In the genomic region with DNA sequence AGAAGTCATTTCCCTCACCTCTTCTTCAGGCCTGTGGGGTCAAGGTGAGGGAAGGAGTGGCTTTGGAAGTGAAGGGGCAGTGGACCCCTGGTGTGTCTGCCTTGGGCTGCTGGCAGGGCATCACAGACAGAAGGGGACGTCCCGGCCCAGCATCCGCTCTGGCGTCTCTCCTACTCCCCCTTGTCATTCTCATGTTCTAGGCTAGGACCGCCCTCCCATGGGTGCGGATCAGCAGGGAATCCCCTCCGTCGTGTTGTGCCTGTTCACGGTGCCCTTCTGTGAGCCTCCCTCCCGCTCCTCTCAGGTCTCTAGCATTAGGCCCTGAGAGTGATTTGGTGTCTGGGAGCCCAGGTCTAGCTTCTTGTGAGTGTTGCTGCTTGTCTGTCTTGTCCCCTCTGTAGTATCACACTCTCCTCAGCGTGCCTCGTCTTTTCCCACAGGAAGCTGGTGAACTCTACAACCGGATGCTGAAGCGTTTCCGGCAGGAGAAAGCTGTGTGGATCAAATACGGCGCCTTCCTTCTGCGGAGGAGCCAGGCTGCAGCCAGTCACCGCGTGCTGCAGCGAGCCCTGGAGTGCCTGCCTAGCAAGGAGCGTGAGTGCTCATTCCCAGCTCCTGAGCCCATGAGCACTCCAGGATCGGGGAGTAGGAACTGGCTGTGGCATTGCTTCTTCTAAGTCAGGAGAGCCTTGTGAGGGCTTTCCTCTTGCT, we compare ENCODE assay signal across 17 cellular contexts. TPM values are rescaled to one million over a fixed set of nuclear protein-coding genes. Genes with fewer than 3 reads are reported as not detected.
DNase-seq lines count a peak whose midpoint lies in the region; ATAC-seq lines count a peak whose summit lies in the region.
"Had no signal": no experiment of that assay in that cellular context is flagged by ENCODE, and none has a peak within 500 bp of the region (broad histone marks: within the 10 kb centered on the region; RNA-seq: fewer than 3 reads in every experiment).

No MANE protein-coding gene starts in this region.

- H3K36me3 ChIP-seq in CD8-positive, alpha-beta memory T cell (ENCODE audit: insufficient read depth, low read length) = peaks cover 33% of the 10 kb centered on the region

- peaks cover under 1% of the 10 kb centered on the region for H3K4me1 ChIP-seq in CD8-positive, alpha-beta memory T cell (ENCODE audit: insufficient read depth, low read length)

- no peaks in the 10 kb centered on the region for H3K27me3 Mint-ChIP-seq in CD8-positive, alpha-beta memory T cell
- H3K27me3 Mint-ChIP-seq in effector memory CD8-positive, alpha-beta T cell = no peaks in the 10 kb centered on the region

- POLR2A ChIA-PET in CD8-positive, alpha-beta memory T cell (lab: Charles Lee) = interaction anchor here (0.6 to 0.7 kb wide), 2 partner anchors 9 to 16 kb away, joined by 3 read pairs; partner anchors contain the start of gene CALHM2

- H3K27ac ChIP-seq in CD8-positive, alpha-beta memory T cell (ENCODE audit: low read depth, low read length) = no peak overlapping the region
- H3K27ac ChIP-seq: PC-9 had no signal

- H3K9me3 Mint-ChIP-seq in CD8-positive, alpha-beta memory T cell = no peaks in the 10 kb centered on the region
- H3K9me3 Mint-ChIP-seq in effector memory CD8-positive, alpha-beta T cell = no peaks in the 10 kb centered on the region
- H3K9me3 Mint-ChIP-seq: H9 had no signal

- H3K27ac Mint-ChIP-seq in CD8-positive, alpha-beta memory T cell = peak overlapping the region in 6 of 8 donors; percentile 43 to 90 (median 63)
- H3K27ac Mint-ChIP-seq in effector memory CD8-positive, alpha-beta T cell = peak overlapping the region; percentile 81 to 82

- H3K4me3 Mint-ChIP-seq in CD8-positive, alpha-beta memory T cell = no peak overlapping the region
- no peak overlapping the region for H3K4me3 Mint-ChIP-seq in effector memory CD8-positive, alpha-beta T cell
- H3K4me3 Mint-ChIP-seq: H9 had no signal

- H3K36me3 Mint-ChIP-seq in CD8-positive, alpha-beta memory T cell = peaks cover 2 to 88% (median 10%) of the 10 kb centered on the region in 3 donors
- peaks cover 56% of the 10 kb centered on the region for H3K36me3 Mint-ChIP-seq in effector memory CD8-positive, alpha-beta T cell (ENCODE audit: insufficient read depth)

- no peaks in the 10 kb centered on the region for H3K9me3 ChIP-seq in CD8-positive, alpha-beta memory T cell (ENCODE audit: low read length)

- peak in 1 of 5 donors; percentile 11 for DNase-seq in CD8-positive, alpha-beta memory T cell
- DNase-seq in effector memory CD8-positive, alpha-beta T cell = no peak
- DNase-seq in putamen (ENCODE audit: low spot score) = no peak
- no peak for DNase-seq in hepatic stellate cell (ENCODE audit: low spot score)
- DNase-seq: AML-193, amygdala, H9, kidney glomerular epithelial cell, NCI-H1048, NCI-H345, PC-9, T1000, trophoblast cell had no signal

- peaks cover 12 to 35% (median 20%) of the 10 kb centered on the region in 3 donors for H3K4me1 Mint-ChIP-seq in CD8-positive, alpha-beta memory T cell
- peaks cover 20 to 22% of the 10 kb centered on the region in 2 donors for H3K4me1 Mint-ChIP-seq in effector memory CD8-positive, alpha-beta T cell (ENCODE audit: low read depth in 2 of 2)

- CTCF ChIA-PET in CD8-positive, alpha-beta memory T cell (lab: Charles Lee) = interaction anchor here (1.6 kb wide), 1 partner anchor 42 kb away, joined by 5 read pairs; no protein-coding TSS in a partner anchor

- H3K4me3 ChIP-seq in CD8-positive, alpha-beta memory T cell (ENCODE audit: low read length) = no peak overlapping the region
- H3K4me3 ChIP-seq: PC-9, skin epidermis had no signal

- no peak for ATAC-seq in effector memory CD8-positive, alpha-beta T cell (replicated peaks)

- H3K27me3 ChIP-seq in CD8-positive, alpha-beta memory T cell (ENCODE audit: insufficient read depth, low read length, poor library complexity, severe bottlenecking) = no peaks in the 10 kb centered on the region

RNA-seq across cellular contexts. Expression of gene CALHM2, which starts 8.5 kb away (rescaled TPM):
- 10 to 100 TPM; 20.4 to 22.2 TPM for total RNA-seq in CD8-positive, alpha-beta memory T cell
- 92.7 TPM for polyA plus RNA-seq in CD8-positive, alpha-beta memory T cell
- total RNA-seq: H9 had no signal

RNA-seq across cellular contexts. Expression of gene CALHM1, which starts 15.1 kb away (rescaled TPM):
- not detected for total RNA-seq in CD8-positive, alpha-beta memory T cell
- not detected for polyA plus RNA-seq in CD8-positive, alpha-beta memory T cell
- total RNA-seq: activated CD8-positive, alpha-beta memory T cell treated with anti-CD3 and anti-CD28 coated beads for 36 hours; frontal cortex; HT-29; PC-9 had no signal

RNA-seq across cellular contexts. Expression of gene CALHM3, which starts 35.4 kb away (rescaled TPM):
- not detected for total RNA-seq in CD8-positive, alpha-beta memory T cell
- polyA plus RNA-seq in CD8-positive, alpha-beta memory T cell = not detected
- total RNA-seq: frontal cortex, H9, HT-29 had no signal

RNA-seq across cellular contexts. Expression of gene PDCD11, which starts 47.2 kb away (rescaled TPM):
- 10 to 100 TPM; 88.5 to 91.3 TPM for total RNA-seq in CD8-positive, alpha-beta memory T cell
- polyA plus RNA-seq in CD8-positive, alpha-beta memory T cell = 16.4 TPM

RNA-seq across cellular contexts. Expression of gene ATP5MK, which starts 47.4 kb away (rescaled TPM):
- 100 to 1,000 TPM; 438 to 454 TPM for total RNA-seq in CD8-positive, alpha-beta memory T cell
- 553 TPM for polyA plus RNA-seq in CD8-positive, alpha-beta memory T cell
